In the genomic region with DNA sequence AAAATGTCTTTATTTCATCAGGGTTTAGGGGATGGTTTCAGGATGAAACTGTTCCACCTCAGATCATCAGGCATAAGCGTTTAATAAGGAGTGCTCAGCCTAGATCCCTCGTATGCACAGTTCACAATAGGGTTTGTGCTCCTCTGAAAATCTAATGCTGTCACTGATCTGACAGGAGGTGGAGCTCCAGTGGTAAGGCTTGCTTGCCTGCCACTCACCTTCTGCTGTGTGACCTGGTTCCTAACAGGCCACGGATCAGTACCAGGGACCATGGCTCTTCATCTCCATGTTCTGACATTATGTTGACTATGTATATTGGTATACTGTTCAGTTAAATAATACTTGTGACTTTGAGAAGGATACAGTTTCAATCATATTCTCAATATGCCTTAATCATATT, we compare ENCODE assay signal across 23 cellular contexts.
"Had no signal": no experiment of that assay in that cellular context is flagged by ENCODE, and none has a peak within 500 bp of the region (broad histone marks: within the 10 kb centered on the region; RNA-seq: fewer than 3 reads in every experiment).

No MANE protein-coding gene starts in this region.

- DNase-seq: foreskin fibroblast; gastrocnemius medialis; head of caudate nucleus; natural killer cell; occipital lobe; ovary; posterior cingulate gyrus; psoas muscle; right cardiac atrium; spleen; stimulated activated CD4-positive, alpha-beta T cell treated with anti-CD3 and anti-CD28 coated beads, Interleukin-4, amount 100 ng/mL, for 4 hours; stimulated activated naive CD8-positive, alpha-beta T cell treated with anti-CD3 and anti-CD28 coated beads, Interleukin-15, Interleukin-2, amounts not matched to agents 100 U/mL and 50 U/mL, for 24 hours; transverse colon had no signal

- H3K4me3 ChIP-seq: coronary artery, gastrocnemius medialis, lung, ovary, psoas muscle, skin epidermis, spleen, suprapubic skin, transverse colon, vagina had no signal

- H3K9me3 ChIP-seq: gastrocnemius medialis, ovary, psoas muscle, spleen, suprapubic skin, transverse colon, vagina had no signal

- H3K4me1 Mint-ChIP-seq: memory B cell; stimulated activated memory B cell treated with anti-CD40 and anti-IgM and Interleukin-4, amounts not matched to agents 10 μg/mL and 1 μg/mL and 100 μg/mL, for 72 hours had no signal

- H3K9me3 Mint-ChIP-seq: memory B cell; natural killer cell; stimulated activated memory B cell treated with anti-CD40 and anti-IgM and Interleukin-4, amounts not matched to agents 10 μg/mL and 1 μg/mL and 100 μg/mL, for 72 hours had no signal

- H3K27me3 ChIP-seq: gastrocnemius medialis, ovary, spleen, suprapubic skin, transverse colon, vagina had no signal

- H3K4me1 ChIP-seq: gastrocnemius medialis, psoas muscle, spleen, suprapubic skin, transverse colon, vagina had no signal

- H3K4me3 Mint-ChIP-seq: memory B cell; natural killer cell; stimulated activated memory B cell treated with anti-CD40 and anti-IgM and Interleukin-4, amounts not matched to agents 10 μg/mL and 1 μg/mL and 100 μg/mL, for 72 hours had no signal

- FAIRE-seq: keratinocyte had no signal

- H3K27ac Mint-ChIP-seq: memory B cell; natural killer cell; stimulated activated memory B cell treated with anti-CD40 and anti-IgM and Interleukin-4, amounts not matched to agents 10 μg/mL and 1 μg/mL and 100 μg/mL, for 72 hours had no signal

- H3K36me3 ChIP-seq: ovary had no signal

- ATAC-seq: esophagus mucosa; gastrocnemius medialis; natural killer cell; psoas muscle; right cardiac atrium; stimulated activated memory B cell treated with anti-CD40 and anti-IgM and Interleukin-4, amounts not matched to agents 10 μg/mL and 1 μg/mL and 100 μg/mL, for 72 hours; stimulated activated naive CD8-positive, alpha-beta T cell treated with anti-CD3 and anti-CD28 coated beads, Interleukin-15, Interleukin-2, amounts not matched to agents 100 U/mL and 50 U/mL, for 24 hours had no signal

- H3K27ac ChIP-seq: coronary artery, epithelial cell of prostate, gastrocnemius medialis, ovary, psoas muscle, skin epidermis, spleen, suprapubic skin, transverse colon, vagina had no signal

- H3K27me3 Mint-ChIP-seq: memory B cell; stimulated activated memory B cell treated with anti-CD40 and anti-IgM and Interleukin-4, amounts not matched to agents 10 μg/mL and 1 μg/mL and 100 μg/mL, for 72 hours had no signal
